8 cellular contexts compared by ENCODE assay signal in genomic region chr10:114304566-114305421, GRCh38.
DNase-seq lines count a peak whose midpoint lies in the region; ATAC-seq, FAIRE-seq and TF ChIP-seq lines count a peak whose summit lies in the region.

No MANE protein-coding gene starts in this region.

- peaks cover 49% of the 10 kb centered on the region for H3K4me1 ChIP-seq in BLaER1
- peaks cover 5% of the 10 kb centered on the region for H3K4me1 ChIP-seq in right cardiac atrium (ENCODE audit: control insufficient read depth, insufficient read depth, low read length)
- no peaks in the 10 kb centered on the region for H3K4me1 ChIP-seq in small intestine (ENCODE audit: control insufficient read depth in 2 of 2, insufficient read depth in 1 of 2, low read depth in 1 of 2, low read length in 1 of 2)

- peaks cover 3% of the 10 kb centered on the region for H3K4me1 Mint-ChIP-seq in activated naive CD4-positive, alpha-beta T cell treated with anti-CD3 and anti-CD28 coated beads for 36 hours (ENCODE audit: low read depth)

- H3K27me3 ChIP-seq in BLaER1 (no peaks in the 10 kb centered on the region), right cardiac atrium (ENCODE audit: control insufficient read depth, insufficient read depth) (no peaks in the 10 kb centered on the region), small intestine (ENCODE audit: control insufficient read depth in 2 of 2, insufficient read depth in 2 of 2, low read length in 2 of 2) (no peaks in the 10 kb centered on the region)

- peaks cover 11% of the 10 kb centered on the region; the same call in 1 of the 2 replicates for H3K9me3 ChIP-seq in BLaER1
- no peaks in the 10 kb centered on the region for H3K9me3 ChIP-seq in right cardiac atrium (ENCODE audit: control insufficient read depth, low read length)
- no peaks in the 10 kb centered on the region for H3K9me3 ChIP-seq in small intestine (ENCODE audit: control insufficient read depth, low read depth)

- peak overlapping the region; percentile 89 for H3K4me2 ChIP-seq in BLaER1

- no peaks in the 10 kb centered on the region for H3K27me3 Mint-ChIP-seq in activated naive CD4-positive, alpha-beta T cell treated with anti-CD3 and anti-CD28 coated beads for 36 hours (ENCODE audit: low read depth)

- H4K20me1 ChIP-seq in BLaER1, result no peaks in the 10 kb centered on the region

- peaks cover 20% of the 10 kb centered on the region for H3K36me3 ChIP-seq in BLaER1
- H3K36me3 ChIP-seq in small intestine (ENCODE audit: control insufficient read depth in 2 of 2, insufficient read depth in 2 of 2, low read length in 2 of 2), result peaks cover 0 to 4% of the 10 kb centered on the region in 2 donors

- no peak overlapping the region for H3K27ac Mint-ChIP-seq in activated naive CD4-positive, alpha-beta T cell treated with anti-CD3 and anti-CD28 coated beads for 36 hours

- ATAC-seq in HG03457 (IDR thresholded peaks at IDR 0.05; ENCODE audit: unreplicated experiment) (peak; percentile 48), right cardiac atrium (peak; percentile 64 to 75)

- H3K4me3 ChIP-seq in BLaER1 (peak overlapping the region; percentile 71), right cardiac atrium (ENCODE audit: low read length) (peak overlapping the region; percentile 7), small intestine (ENCODE audit: low read depth in 1 of 2, low read length in 2 of 2) (peak overlapping the region; percentile 9 to 42)

- H3K9me3 Mint-ChIP-seq in activated naive CD4-positive, alpha-beta T cell treated with anti-CD3 and anti-CD28 coated beads for 36 hours, result no peaks in the 10 kb centered on the region

- CTCF ChIA-PET in activated naive CD4-positive, alpha-beta T cell treated with anti-CD3 and anti-CD28 coated beads for 36 hours (lab: Charles Lee), result interaction anchor here (0.6 to 2.6 kb wide), 57 partner anchors 8 to 825 kb away, joined by 3 to 62 read pairs (median 5); partner anchors contain the start of gene FHIP2A

- intact Hi-C loops in activated naive CD4-positive, alpha-beta T cell treated with anti-CD3 and anti-CD28 coated beads for 36 hours (cut with micrococcal nuclease), result loop anchor here (1.0 kb wide), 11 partner anchors 130 to 825 kb away; partner anchors contain the start of genes CCDC186 and FHIP2A
- intact Hi-C loops in right cardiac atrium (cut with DNase I), result loop anchor here in 3 of 4 donors (5.0 to 10.0 kb wide), 5 partner anchors 120 to 480 kb away; no protein-coding TSS in a partner anchor

- no peak for FAIRE-seq in small intestine (lab: Jason Lieb, UNC)

- peak overlapping the region; percentile 60 for H3K9ac ChIP-seq in BLaER1

- peak overlapping the region; percentile 71 for H3K27ac ChIP-seq in BLaER1
- H3K27ac ChIP-seq in right cardiac atrium (ENCODE audit: low read length), result no peak overlapping the region
- peak overlapping the region in 1 of 2 donors; percentile 62 for H3K27ac ChIP-seq in small intestine (ENCODE audit: low read depth in 1 of 2, low read length in 1 of 2)

- H3K36me3 Mint-ChIP-seq in activated naive CD4-positive, alpha-beta T cell treated with anti-CD3 and anti-CD28 coated beads for 36 hours (ENCODE audit: low read depth), result no peaks in the 10 kb centered on the region

- 17% methylated on average over 41 of the region's 41 CpGs for WGBS in right cardiac atrium
- 8 to 15% (median 10%) methylated on average over 37 to 41 of the region's 41 CpGs for WGBS in small intestine, 3 donors

- peak; percentile 51; the same call in 1 of the 2 replicates for TF ChIP-seq POLR2A in Raji (IDR thresholded peaks at IDR 0.05; ENCODE audit: insufficient read depth, low read depth, low read length)

- peak overlapping the region; percentile 81 for H3K4me3 Mint-ChIP-seq in activated naive CD4-positive, alpha-beta T cell treated with anti-CD3 and anti-CD28 coated beads for 36 hours

- DNase-seq in GM19238 (ENCODE audit: insufficient read length, low spot score) (peak; percentile 41), right cardiac atrium (peak; percentile 48 to 80 (median 75)), small intestine (peak; percentile 50), KG1 (lab: John Stamatoyannopoulos, UW) (no peak)
- peak; percentile 63 for DNase-seq in activated naive CD4-positive, alpha-beta T cell treated with anti-CD3 and anti-CD28 coated beads for 36 hours

Comparison
In these comparisons a context has a peak if more than half of its experiments do, and no peak if none do; other contexts are left out.
1. H3K4me3 ChIP-seq: peak in every context shown above with its lines; median percentile 71 in BLaER1; 26 in small intestine; 7 in right cardiac atrium.